ENCODE assay signal across 18 cellular contexts in genomic region chr20:19027971-19028370, GRCh38.
"Had no signal": no experiment of that assay in that cellular context is flagged by ENCODE, and none has a peak within 500 bp of the region (broad histone marks: within the 10 kb centered on the region; RNA-seq: fewer than 3 reads in every experiment).

No MANE protein-coding gene starts in this region.

- H3K9ac ChIP-seq: SK-N-SH had no signal

- DNase-seq: KBM-7, NCI-H1092, NCI-H1105 treated with DMSO at 0.1 percent for 48 hours, NCI-H1417 treated with DMSO at 0.1 percent for 48 hours, NCI-H146, NCI-H1694 treated with DMSO at 0.1 percent for 48 hours, NCI-H1930, NCI-H2081, NCI-H2107, NCI-H226, NCI-H446, NCI-H510A, NCI-H524 treated with DMSO at 0.1 percent for 48 hours, NCI-H69, NCI-H774, RPMI8226, SHP77, SK-N-SH had no signal

- H3K4me2 ChIP-seq: SK-N-SH had no signal

- H3K9me3 ChIP-seq: SK-N-SH had no signal
